10 cellular contexts compared by ENCODE assay signal in genomic region chr14:64801800-64802199, GRCh38.
DNase-seq lines count a peak whose midpoint lies in the region; ATAC-seq and TF ChIP-seq lines count a peak whose summit lies in the region.
"Had no signal": no experiment of that assay in that cellular context is flagged by ENCODE, and none has a peak within 500 bp of the region (broad histone marks: within the 10 kb centered on the region; RNA-seq: fewer than 3 reads in every experiment).

No MANE protein-coding gene starts in this region.

- H3K4me3 ChIP-seq in Karpas-422 (ENCODE audit: low read length) = no peak overlapping the region

- no peak overlapping the region for H3K27ac Mint-ChIP-seq in osteocyte (ENCODE audit: unreplicated experiment)
- no peak overlapping the region for H3K27ac Mint-ChIP-seq in activated T-helper 1 cell treated with anti-CD3 and anti-CD28 coated beads, Interleukin-12 subunit alpha, Interleukin-12 subunit beta, Interleukin-2, Interleukin-4 antibody, amounts not matched to agents 30 ng/mL and 10 ng/mL and 1 ng/mL, durations not matched to agents 14 hours and 24 hours and 36 hours

- no peaks in the 10 kb centered on the region for H3K36me3 ChIP-seq in Karpas-422 (ENCODE audit: insufficient read depth, low read length)

- no peaks in the 10 kb centered on the region for H3K79me2 ChIP-seq in Karpas-422 (ENCODE audit: low read length)

- no peaks in the 10 kb centered on the region for H3K36me3 Mint-ChIP-seq in osteocyte (ENCODE audit: unreplicated experiment)
- H3K36me3 Mint-ChIP-seq in activated T-helper 1 cell treated with anti-CD3 and anti-CD28 coated beads, Interleukin-12 subunit alpha, Interleukin-12 subunit beta, Interleukin-2, Interleukin-4 antibody, amounts not matched to agents 30 ng/mL and 10 ng/mL and 1 ng/mL, durations not matched to agents 14 hours and 24 hours and 36 hours (ENCODE audit: low read depth) = no peaks in the 10 kb centered on the region
- H3K36me3 Mint-ChIP-seq: CD4-positive, alpha-beta memory T cell had no signal

- intact Hi-C loops in activated T-helper 1 cell treated with anti-CD3 and anti-CD28 coated beads, Interleukin-12 subunit alpha, Interleukin-12 subunit beta, Interleukin-2, Interleukin-4 antibody, amounts not matched to agents 30 ng/mL and 10 ng/mL and 1 ng/mL, durations not matched to agents 14 hours and 24 hours and 36 hours (cut with micrococcal nuclease) = no loop called here

- H3K9me3 ChIP-seq in Karpas-422 (ENCODE audit: low read length) = no peaks in the 10 kb centered on the region

- TF ChIP-seq CTCF in osteocyte (IDR thresholded peaks at IDR 0.05) = peak; percentile 56

- H3K4me1 ChIP-seq in Karpas-422 (ENCODE audit: low read length) = no peaks in the 10 kb centered on the region

- H3K9ac ChIP-seq in Karpas-422 (ENCODE audit: low read length) = no peak overlapping the region

- H3K4me2 ChIP-seq in Karpas-422 (ENCODE audit: low read depth, low read length, poor library complexity, severe bottlenecking) = no peak overlapping the region

- H2AFZ ChIP-seq in Karpas-422 (ENCODE audit: low read length) = no peak overlapping the region

- H3K4me3 Mint-ChIP-seq in osteocyte (ENCODE audit: unreplicated experiment) = no peak overlapping the region
- H3K4me3 Mint-ChIP-seq in activated T-helper 1 cell treated with anti-CD3 and anti-CD28 coated beads, Interleukin-12 subunit alpha, Interleukin-12 subunit beta, Interleukin-2, Interleukin-4 antibody, amounts not matched to agents 30 ng/mL and 10 ng/mL and 1 ng/mL, durations not matched to agents 14 hours and 24 hours and 36 hours = no peak overlapping the region
- H3K4me3 Mint-ChIP-seq: CD4-positive, alpha-beta memory T cell; effector memory CD8-positive, alpha-beta T cell had no signal

- peaks cover 16% of the 10 kb centered on the region for H3K4me1 Mint-ChIP-seq in osteocyte (ENCODE audit: unreplicated experiment)
- H3K4me1 Mint-ChIP-seq in activated T-helper 1 cell treated with anti-CD3 and anti-CD28 coated beads, Interleukin-12 subunit alpha, Interleukin-12 subunit beta, Interleukin-2, Interleukin-4 antibody, amounts not matched to agents 30 ng/mL and 10 ng/mL and 1 ng/mL, durations not matched to agents 14 hours and 24 hours and 36 hours (ENCODE audit: low read depth) = no peaks in the 10 kb centered on the region

- no peaks in the 10 kb centered on the region for H3K27me3 Mint-ChIP-seq in osteocyte (ENCODE audit: unreplicated experiment)
- H3K27me3 Mint-ChIP-seq in activated T-helper 1 cell treated with anti-CD3 and anti-CD28 coated beads, Interleukin-12 subunit alpha, Interleukin-12 subunit beta, Interleukin-2, Interleukin-4 antibody, amounts not matched to agents 30 ng/mL and 10 ng/mL and 1 ng/mL, durations not matched to agents 14 hours and 24 hours and 36 hours (ENCODE audit: insufficient read depth) = peaks cover 5% of the 10 kb centered on the region

- H4K20me1 ChIP-seq in Karpas-422 (ENCODE audit: insufficient read depth, low read depth, low read length) = no peaks in the 10 kb centered on the region

- no peaks in the 10 kb centered on the region for H3K9me3 Mint-ChIP-seq in osteocyte (ENCODE audit: unreplicated experiment)
- no peaks in the 10 kb centered on the region for H3K9me3 Mint-ChIP-seq in activated T-helper 1 cell treated with anti-CD3 and anti-CD28 coated beads, Interleukin-12 subunit alpha, Interleukin-12 subunit beta, Interleukin-2, Interleukin-4 antibody, amounts not matched to agents 30 ng/mL and 10 ng/mL and 1 ng/mL, durations not matched to agents 14 hours and 24 hours and 36 hours
- H3K9me3 Mint-ChIP-seq: CD4-positive, alpha-beta memory T cell; effector memory CD8-positive, alpha-beta T cell had no signal

- no peak overlapping the region for H3K27ac ChIP-seq in Karpas-422 (ENCODE audit: low read length)

- DNase-seq in NCI-H345 (lab: John Stamatoyannopoulos, UW) (peak; percentile 7), NCI-H345 treated with DMSO at 0.1 percent for 48 hours (lab: John Stamatoyannopoulos, UW; ENCODE audit: unreplicated experiment) (no peak), Karpas-422 (peak; percentile 67), cerebellum (ENCODE audit: low spot score) (peak; percentile 74), osteocyte (ENCODE audit: extremely low spot score, unreplicated experiment) (no peak)
- DNase-seq in activated T-cell treated with anti-CD3 and anti-CD28 coated beads, Interleukin-2, amount 50 U/mL, for 1 hour = no peak
- DNase-seq in activated T-helper 1 cell treated with anti-CD3 and anti-CD28 coated beads, Interleukin-12 subunit alpha, Interleukin-12 subunit beta, Interleukin-2, Interleukin-4 antibody, amounts not matched to agents 30 ng/mL and 10 ng/mL and 1 ng/mL, durations not matched to agents 14 hours and 24 hours and 36 hours (ENCODE audit: low spot score) = no peak
- DNase-seq: CD4-positive, alpha-beta memory T cell; effector memory CD8-positive, alpha-beta T cell had no signal

- no peak for ATAC-seq in GM21576 (IDR thresholded peaks at IDR 0.05; ENCODE audit: unreplicated experiment)
- ATAC-seq: effector memory CD8-positive, alpha-beta T cell had no signal

- H3K27me3 ChIP-seq in Karpas-422 (ENCODE audit: low read length) = no peaks in the 10 kb centered on the region

- H3K9me2 ChIP-seq in Karpas-422 (replicated peaks; ENCODE audit: insufficient read depth, low read length) = no peaks in the 10 kb centered on the region

Comparison
In these comparisons a context has a peak if more than half of its experiments do, and no peak if none do; other contexts are left out.
1. DNase-seq: peak in NCI-H345 (single experiment), Karpas-422 (single experiment) and cerebellum (single experiment); none in NCI-H345 treated with DMSO at 0.1 percent for 48 hours (single experiment), osteocyte (single experiment), activated T-cell treated with anti-CD3 and anti-CD28 coated beads, Interleukin-2, amount 50 U/mL, for 1 hour (single experiment) and activated T-helper 1 cell treated with anti-CD3 and anti-CD28 coated beads, Interleukin-12 subunit alpha, Interleukin-12 subunit beta, Interleukin-2, Interleukin-4 antibody, amounts not matched to agents 30 ng/mL and 10 ng/mL and 1 ng/mL, durations not matched to agents 14 hours and 24 hours and 36 hours (single experiment).